Comparison of ENCODE assay signal across 8 cellular contexts in the genomic region with DNA sequence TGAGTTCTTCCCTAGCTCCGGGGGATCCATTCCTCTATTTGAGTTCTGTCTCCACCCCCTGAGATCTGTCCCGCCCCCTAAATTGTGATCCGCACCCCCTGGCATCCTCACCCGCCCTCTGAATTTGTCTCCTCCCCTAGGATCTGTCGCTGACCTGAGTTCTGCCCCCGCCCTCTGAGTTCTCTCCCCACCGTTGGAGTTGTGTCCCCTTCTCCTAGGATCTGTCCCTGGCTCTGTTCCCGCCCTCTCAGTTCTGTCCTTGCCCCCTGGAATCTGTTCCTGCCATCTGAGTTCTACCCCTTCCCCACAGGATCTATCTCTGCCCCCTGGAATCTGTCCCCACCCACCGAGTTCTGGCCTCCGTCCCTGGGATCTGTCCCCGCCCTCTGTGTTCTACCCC. TPM values are rescaled to one million over a fixed set of nuclear protein-coding genes. Genes with fewer than 3 reads are reported as not detected.
DNase-seq lines count a peak whose midpoint lies in the region; ATAC-seq and TF ChIP-seq lines count a peak whose summit lies in the region.

No MANE protein-coding gene starts in this region.

- no peak for DNase-seq in activated T-cell treated with anti-CD3 and anti-CD28 coated beads, Interleukin-2, amount 50 U/mL, for 24 hours
- DNase-seq in activated T-cell treated with anti-CD3 and anti-CD28 coated beads for 4 hours = no peak
- DNase-seq in T1000 (lab: John Stamatoyannopoulos, UW) = peak; percentile 22
- DNase-seq in left ventricle myocardium inferior = peak; percentile 45
- no peak for DNase-seq in stimulated activated CD4-positive, alpha-beta T cell treated with anti-CD3 and anti-CD28 coated beads, Interleukin-12 subunit alpha, Interleukin-12 subunit beta, amount 100 ng/mL, for 4 hours

- peaks cover 16% of the 10 kb centered on the region for H3K36me3 Mint-ChIP-seq in activated T-cell treated with anti-CD3 and anti-CD28 coated beads, Interleukin-2, amount 50 U/mL, for 24 hours (ENCODE audit: low read depth)

- H3K9me3 ChIP-seq in left ventricle myocardium inferior (replicated peaks) (no peaks in the 10 kb centered on the region), thymus (ENCODE audit: control insufficient read depth) (no peaks in the 10 kb centered on the region)

- H3K4me1 ChIP-seq in left ventricle myocardium inferior (peaks cover 26% of the 10 kb centered on the region), thymus (ENCODE audit: control insufficient read depth, insufficient read depth, low read length) (peaks cover 3% of the 10 kb centered on the region)

- peaks cover 52% of the 10 kb centered on the region for H3K27me3 ChIP-seq in left ventricle myocardium inferior (ENCODE audit: low read depth)
- H3K27me3 ChIP-seq in thymus (ENCODE audit: control insufficient read depth, insufficient read depth) = peaks cover 49% of the 10 kb centered on the region

- H3K27ac Mint-ChIP-seq in activated T-cell treated with anti-CD3 and anti-CD28 coated beads, Interleukin-2, amount 50 U/mL, for 24 hours = no peak overlapping the region

- peaks cover 33% of the 10 kb centered on the region for H3K4me1 Mint-ChIP-seq in activated T-cell treated with anti-CD3 and anti-CD28 coated beads, Interleukin-2, amount 50 U/mL, for 24 hours (ENCODE audit: low read depth)

- no peak for ATAC-seq in GM21786 (IDR thresholded peaks at IDR 0.05; ENCODE audit: unreplicated experiment)
- ATAC-seq in HG03565 (IDR thresholded peaks at IDR 0.05; ENCODE audit: unreplicated experiment) = no peak

- intact Hi-C loops in left ventricle myocardium inferior (cut with micrococcal nuclease) = loop anchor here (10.0 kb wide), 1 partner anchor 48 kb away; no protein-coding TSS in a partner anchor

- TF ChIP-seq CTCF in left ventricle myocardium inferior (IDR thresholded peaks at IDR 0.05; ENCODE audit: borderline replicate concordance) = no peak

- peak overlapping the region; percentile 79 for H3K4me3 Mint-ChIP-seq in activated T-cell treated with anti-CD3 and anti-CD28 coated beads, Interleukin-2, amount 50 U/mL, for 24 hours

- H3K27ac ChIP-seq in left ventricle myocardium inferior (replicated peaks) = peak overlapping the region; percentile 95
- H3K27ac ChIP-seq in thymus (ENCODE audit: low read depth) = no peak overlapping the region

- 13% methylated on average over 11 of the region's 11 CpGs for WGBS in thymus

- H3K27me3 Mint-ChIP-seq in activated T-cell treated with anti-CD3 and anti-CD28 coated beads, Interleukin-2, amount 50 U/mL, for 24 hours = peaks cover 51% of the 10 kb centered on the region

- H3K36me3 ChIP-seq in left ventricle myocardium inferior (peaks cover 6% of the 10 kb centered on the region), thymus (ENCODE audit: control insufficient read depth, insufficient read depth) (peaks cover 12% of the 10 kb centered on the region)

- H3K4me3 ChIP-seq in left ventricle myocardium inferior (peak overlapping the region; percentile 83), thymus (ENCODE audit: low read length) (peak overlapping the region; percentile 59)

- no peaks in the 10 kb centered on the region for H3K9me3 Mint-ChIP-seq in activated T-cell treated with anti-CD3 and anti-CD28 coated beads, Interleukin-2, amount 50 U/mL, for 24 hours

RNA-seq across cellular contexts. Expression of a gene that starts 1.0 kb away (rescaled TPM):
- 0.99 TPM for total RNA-seq in left ventricle myocardium inferior
- polyA plus RNA-seq in thymus = 0.57 TPM

RNA-seq across cellular contexts. Expression of a gene that starts 9.3 kb away (rescaled TPM):
- total RNA-seq in left ventricle myocardium inferior = 24.7 TPM
- polyA plus RNA-seq in thymus = 130 TPM

RNA-seq across cellular contexts. Expression of a gene that starts 10.7 kb away (rescaled TPM):
- 9.6 TPM for total RNA-seq in left ventricle myocardium inferior
- 51.6 TPM for polyA plus RNA-seq in thymus

RNA-seq across cellular contexts. Expression of a gene that starts 17.2 kb away (rescaled TPM):
- total RNA-seq in left ventricle myocardium inferior = 0.14 TPM
- polyA plus RNA-seq in thymus = 0.05 TPM

RNA-seq across cellular contexts. Expression of a gene that starts 19.1 kb away (rescaled TPM):
- not detected for total RNA-seq in left ventricle myocardium inferior
- polyA plus RNA-seq in thymus = not detected

Comparison
In these comparisons a context has a peak if more than half of its experiments do, and no peak if none do; other contexts are left out.
1. DNase-seq: peak in T1000 (single experiment) and left ventricle myocardium inferior (single experiment); none in activated T-cell treated with anti-CD3 and anti-CD28 coated beads, Interleukin-2, amount 50 U/mL, for 24 hours (single experiment), activated T-cell treated with anti-CD3 and anti-CD28 coated beads for 4 hours (single experiment) and stimulated activated CD4-positive, alpha-beta T cell treated with anti-CD3 and anti-CD28 coated beads, Interleukin-12 subunit alpha, Interleukin-12 subunit beta, amount 100 ng/mL, for 4 hours (single experiment).